Comparison of ENCODE assay signal across 18 cellular contexts in genomic region chr10:43336641-43337318, GRCh38. TPM values are rescaled to one million over a fixed set of nuclear protein-coding genes. Genes with fewer than 3 reads are reported as not detected.
A peak's percentile ranks its signal among the peaks of the same experiment; 100 is the strongest.
DNase-seq lines count a peak whose midpoint lies in the region; ATAC-seq and TF ChIP-seq lines count a peak whose summit lies in the region.
"Had no signal": no experiment of that assay in that cellular context is flagged by ENCODE, and none has a peak within 500 bp of the region (broad histone marks: within the 10 kb centered on the region; RNA-seq: fewer than 3 reads in every experiment).

No MANE protein-coding gene starts in this region.

- in situ Hi-C loops in gastrocnemius medialis (cut with MboI; ENCODE audit: low sequenced_read_pairs in 4 of 4), result no loop called here

- H3K23ac ChIP-seq in neuronal stem cell (ENCODE audit: low read depth, low read length, poor library complexity), result no peak overlapping the region

- H2BK5ac ChIP-seq in neuronal stem cell (ENCODE audit: low read length), result no peak overlapping the region

- H3K27me3 Mint-ChIP-seq in Calu3 (ENCODE audit: unreplicated experiment), result no peaks in the 10 kb centered on the region
- peaks cover 15% of the 10 kb centered on the region for H3K27me3 Mint-ChIP-seq in glutamatergic neuron (ENCODE audit: unreplicated experiment)

- DNase-seq in Calu3 (peak; percentile 49), NCI-H82 treated with DMSO at 0.1 percent for 48 hours (lab: John Stamatoyannopoulos, UW; ENCODE audit: unreplicated experiment) (peak; percentile 19), glutamatergic neuron (no peak), neuronal stem cell (ENCODE audit: low spot score) (no peak), gastrocnemius medialis (no peak), NCI-H2107 treated with DMSO at 0.1 percent for 48 hours (lab: John Stamatoyannopoulos, UW; ENCODE audit: unreplicated experiment) (no peak)
- DNase-seq in stimulated activated CD4-positive, alpha-beta T cell treated with anti-CD3 and anti-CD28 coated beads, Interleukin-2, amount 100 ng/mL, for 24 hours, result no peak
- DNase-seq: activated naive CD8-positive, alpha-beta T cell treated with anti-CD3 and anti-CD28 coated beads for 36 hours; activated T-cell treated with anti-CD3 and anti-CD28 coated beads, Interleukin-2, amount 50 U/mL, for 24 hours; NCI-H2029 treated with DMSO at 0.1 percent for 48 hours; NCI-H510A treated with DMSO at 0.1 percent for 48 hours; PC-3 had no signal

- no peak overlapping the region for H3K4me2 ChIP-seq in neuronal stem cell (ENCODE audit: insufficient read depth, low read length, poor library complexity, severe bottlenecking)

- H4K8ac ChIP-seq in neuronal stem cell (ENCODE audit: low read depth, low read length), result no peak overlapping the region

- no peak overlapping the region for H3K4me3 ChIP-seq in neuronal stem cell (ENCODE audit: low read length in 2 of 2)
- no peak overlapping the region for H3K4me3 ChIP-seq in gastrocnemius medialis
- H3K4me3 ChIP-seq: breast epithelium had no signal

- no peak overlapping the region for H4K91ac ChIP-seq in neuronal stem cell (ENCODE audit: low read depth, low read length, poor library complexity)

- no peak for TF ChIP-seq POLR2A in gastrocnemius medialis (IDR thresholded peaks at IDR 0.05)

- H3K4me1 ChIP-seq in neuronal stem cell (ENCODE audit: control insufficient read depth in 2 of 2, insufficient read depth in 1 of 2, low read depth in 1 of 2, low read length in 2 of 2) (peaks cover 0 to 11% of the 10 kb centered on the region in 2 donors), gastrocnemius medialis (no peaks in the 10 kb centered on the region)
- H3K4me1 ChIP-seq: breast epithelium had no signal

- H3K27ac Mint-ChIP-seq in Calu3 (ENCODE audit: unreplicated experiment) (peak overlapping the region; percentile 95), glutamatergic neuron (ENCODE audit: unreplicated experiment) (peak overlapping the region; percentile 66)
- H3K27ac Mint-ChIP-seq: activated naive CD8-positive, alpha-beta T cell treated with anti-CD3 and anti-CD28 coated beads for 36 hours; activated T-cell treated with anti-CD3 and anti-CD28 coated beads, Interleukin-2, amount 50 U/mL, for 24 hours had no signal

- H3K14ac ChIP-seq in neuronal stem cell (ENCODE audit: low read length), result no peak overlapping the region

- H3K36me3 Mint-ChIP-seq in Calu3 (ENCODE audit: insufficient read depth, unreplicated experiment) (peaks cover 26% of the 10 kb centered on the region), glutamatergic neuron (ENCODE audit: unreplicated experiment) (peaks cover 4% of the 10 kb centered on the region)
- H3K36me3 Mint-ChIP-seq: activated naive CD8-positive, alpha-beta T cell treated with anti-CD3 and anti-CD28 coated beads for 36 hours had no signal

- peak overlapping the region; percentile 6 for H3K18ac ChIP-seq in neuronal stem cell (ENCODE audit: low read length)

- no peak for TF ChIP-seq CTCF in Calu3 (IDR thresholded peaks at IDR 0.05; ENCODE audit: unreplicated experiment)
- TF ChIP-seq CTCF in glutamatergic neuron (IDR thresholded peaks at IDR 0.05; ENCODE audit: partially characterized antibody, unreplicated experiment), result no peak
- TF ChIP-seq CTCF in gastrocnemius medialis (IDR thresholded peaks at IDR 0.05 in 4 of 5, conservative IDR thresholded peaks at IDR 0.05 in 1 of 5), result no peak

- no peaks in the 10 kb centered on the region for H3K9me3 Mint-ChIP-seq in Calu3 (ENCODE audit: low read depth, unreplicated experiment)
- H3K9me3 Mint-ChIP-seq in glutamatergic neuron (ENCODE audit: unreplicated experiment), result peaks cover 5% of the 10 kb centered on the region
- H3K9me3 Mint-ChIP-seq: activated naive CD8-positive, alpha-beta T cell treated with anti-CD3 and anti-CD28 coated beads for 36 hours; activated T-cell treated with anti-CD3 and anti-CD28 coated beads, Interleukin-2, amount 50 U/mL, for 24 hours had no signal

- H2AFZ ChIP-seq in neuronal stem cell (ENCODE audit: low read length), result no peak overlapping the region

- intact Hi-C loops in Calu3 (cut with micrococcal nuclease; ENCODE audit: unreplicated experiment) (no loop called here), gastrocnemius medialis (cut with DNase I; ENCODE audit: low total_unique reads) (no loop called here)

- H3K27ac ChIP-seq in neuronal stem cell (replicated peaks; ENCODE audit: low read length), result no peak overlapping the region
- no peak overlapping the region for H3K27ac ChIP-seq in gastrocnemius medialis
- H3K27ac ChIP-seq: breast epithelium had no signal

- H3K4me3 Mint-ChIP-seq in Calu3 (ENCODE audit: low read depth, unreplicated experiment) (peak overlapping the region; percentile 23), glutamatergic neuron (ENCODE audit: unreplicated experiment) (no peak overlapping the region)
- H3K4me3 Mint-ChIP-seq: activated naive CD8-positive, alpha-beta T cell treated with anti-CD3 and anti-CD28 coated beads for 36 hours; activated T-cell treated with anti-CD3 and anti-CD28 coated beads, Interleukin-2, amount 50 U/mL, for 24 hours had no signal

- H3K4ac ChIP-seq in neuronal stem cell (ENCODE audit: low read length), result no peak overlapping the region

- H3K9me3 ChIP-seq in neuronal stem cell (replicated peaks in 1 of 2; ENCODE audit: control insufficient read depth in 2 of 2, insufficient read depth in 1 of 2, low read depth in 1 of 2, low read length in 2 of 2), result no peaks in the 10 kb centered on the region
- no peaks in the 10 kb centered on the region for H3K9me3 ChIP-seq in gastrocnemius medialis
- H3K9me3 ChIP-seq: breast epithelium had no signal

- no peaks in the 10 kb centered on the region for H3K79me1 ChIP-seq in neuronal stem cell (ENCODE audit: low read depth, low read length)

- H2AK5ac ChIP-seq in neuronal stem cell (ENCODE audit: low read depth, low read length), result peak overlapping the region; percentile 1

- H3K4me1 Mint-ChIP-seq in Calu3 (ENCODE audit: low read depth, unreplicated experiment) (peaks cover 55% of the 10 kb centered on the region), glutamatergic neuron (ENCODE audit: low read depth, unreplicated experiment) (peaks cover 4% of the 10 kb centered on the region)

- H2BK120ac ChIP-seq in neuronal stem cell (ENCODE audit: low read depth, low read length), result no peak overlapping the region

- no peak overlapping the region for H3K9ac ChIP-seq in neuronal stem cell (ENCODE audit: low read depth, low read length, poor library complexity)

- H2BK12ac ChIP-seq in neuronal stem cell (ENCODE audit: low read length), result no peak overlapping the region

- BruUV-seq in Calu3 (replicated peaks; lab: Mats Ljungman, UMichigan), result no TSS peak

- peak overlapping the region; percentile 92 for H2BK15ac ChIP-seq in neuronal stem cell (ENCODE audit: low read length)

- H3K36me3 ChIP-seq in neuronal stem cell (replicated peaks in 1 of 2; ENCODE audit: control insufficient read depth in 2 of 2, insufficient read depth in 2 of 2, low read length in 2 of 2) (no peaks in the 10 kb centered on the region), gastrocnemius medialis (no peaks in the 10 kb centered on the region)
- H3K36me3 ChIP-seq: breast epithelium had no signal

- CTCF ChIA-PET in Calu3 (lab: Charles Lee), result interaction anchor here (0.8 to 1.6 kb wide), 2 partner anchors 12 to 106 kb away, joined by 4 read pairs; no protein-coding TSS in a partner anchor

- no CpG with 5 or more reads among the region's 9 CpGs for WGBS in neuronal stem cell (ENCODE audit: extremely low coverage in 2 of 2, insufficient read length in 2 of 2, insufficient replicate concordance in 1 of 2), 2 donors

- H3K27me3 ChIP-seq in neuronal stem cell (ENCODE audit: control insufficient read depth in 3 of 3, insufficient read depth in 3 of 3, low read depth in 1 of 3, low read length in 3 of 3) (peaks cover 0 to 20% (median 0%) of the 10 kb centered on the region in 3 experiments), gastrocnemius medialis (peaks cover 0 to 8% (median 0%) of the 10 kb centered on the region in 3 donors)
- H3K27me3 ChIP-seq: breast epithelium had no signal

- ATAC-seq in GM19397 (IDR thresholded peaks at IDR 0.05; ENCODE audit: unreplicated experiment) (no peak), gastrocnemius medialis (no peak)
- ATAC-seq: PC-3, SK-N-SH treated with all-trans-retinoic acid at 6 μM for 48 hours had no signal

RNA-seq across cellular contexts. Expression of gene FXYD4, which starts 34.7 kb away (rescaled TPM):
- total RNA-seq in Calu3 (2022), result not detected in 2 replicates
- total RNA-seq in glutamatergic neuron (ENCODE audit: unreplicated experiment), result not detected
- polyA plus RNA-seq in neuronal stem cell (2013, experiment 1 of 2), result not detected
- polyA plus RNA-seq in neuronal stem cell (2013, experiment 2 of 2), result not detected
- not detected for total RNA-seq in gastrocnemius medialis
- total RNA-seq: activated naive CD8-positive, alpha-beta T cell treated with anti-CD3 and anti-CD28 coated beads for 36 hours; breast epithelium; M059J; mesenteric fat pad; PC-3 had no signal
- polyA plus RNA-seq: urinary bladder had no signal

Comparison
In these comparisons a context has a peak if more than half of its experiments do, and no peak if none do; other contexts are left out.
1. DNase-seq: peak in Calu3 (single experiment) and NCI-H82 treated with DMSO at 0.1 percent for 48 hours (single experiment); none in glutamatergic neuron (single experiment), neuronal stem cell (single experiment), stimulated activated CD4-positive, alpha-beta T cell treated with anti-CD3 and anti-CD28 coated beads, Interleukin-2, amount 100 ng/mL, for 24 hours (0 of 2), gastrocnemius medialis (0 of 2) and NCI-H2107 treated with DMSO at 0.1 percent for 48 hours (single experiment).